9 cellular contexts compared by ENCODE assay signal in the genomic region with DNA sequence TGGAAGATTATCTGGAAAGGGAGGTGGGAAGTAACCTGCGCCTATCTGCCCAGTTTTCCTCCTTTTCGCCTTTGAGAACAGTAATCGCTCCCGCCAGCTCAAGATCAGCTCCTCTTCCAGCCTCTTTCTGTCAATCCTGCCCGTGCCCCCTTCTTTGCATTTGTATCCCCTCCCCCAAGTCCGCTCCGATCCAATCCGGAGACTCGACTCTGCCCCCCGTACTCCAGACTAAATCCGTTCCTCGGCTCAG. TPM values are rescaled to one million over a fixed set of nuclear protein-coding genes. Genes with fewer than 3 reads are reported as not detected.
A peak's percentile ranks its signal among the peaks of the same experiment; 100 is the strongest.
DNase-seq lines count a peak whose midpoint lies in the region; ATAC-seq, FAIRE-seq and TF ChIP-seq lines count a peak whose summit lies in the region.
"Had no signal": no experiment of that assay in that cellular context is flagged by ENCODE, and none has a peak within 500 bp of the region (broad histone marks: within the 10 kb centered on the region; RNA-seq: fewer than 3 reads in every experiment).

No MANE protein-coding gene starts in this region.

- intact Hi-C loops in kidney (cut with DNase I) = no loop called here

- peak overlapping the region; percentile 98 to 99 for H3K4me3 ChIP-seq in kidney (ENCODE audit: low read length in 2 of 2)

- POLR2A ChIA-PET in activated CD4-positive, alpha-beta T cell treated with anti-CD3 and anti-CD28 coated beads, Interleukin-2, amount 10 ng/mL, durations not matched to agents 7 days and 5 days (lab: Charles Lee) = interaction anchor here (0.5 to 2.6 kb wide), 6 partner anchors 9 to 69 kb away, joined by 3 to 10 read pairs (median 4); a partner anchor contains a TSS

- H3K9ac ChIP-seq in kidney (ENCODE audit: low read length in 2 of 2) = peak overlapping the region; percentile 68 to 100

- H3K27ac Mint-ChIP-seq in activated CD4-positive, alpha-beta T cell treated with anti-CD3 and anti-CD28 coated beads, Interleukin-2, amount 10 ng/mL, durations not matched to agents 7 days and 5 days = peak overlapping the region; percentile 99
- peak overlapping the region; percentile 94 for H3K27ac Mint-ChIP-seq in activated naive CD8-positive, alpha-beta T cell treated with anti-CD3 and anti-CD28 coated beads for 36 hours

- no peak for FAIRE-seq in kidney (lab: Jason Lieb, UNC)

- peaks cover 39% of the 10 kb centered on the region for H3K4me1 Mint-ChIP-seq in activated CD4-positive, alpha-beta T cell treated with anti-CD3 and anti-CD28 coated beads, Interleukin-2, amount 10 ng/mL, durations not matched to agents 7 days and 5 days
- peaks cover 52% of the 10 kb centered on the region for H3K4me1 Mint-ChIP-seq in activated naive CD8-positive, alpha-beta T cell treated with anti-CD3 and anti-CD28 coated beads for 36 hours

- ATAC-seq in HG02763 (IDR thresholded peaks at IDR 0.05; ENCODE audit: unreplicated experiment) = no peak

- H3K4me1 ChIP-seq in kidney (ENCODE audit: control insufficient read depth in 1 of 2, insufficient read depth in 1 of 2, low read depth in 1 of 2, low read length in 2 of 2) = peaks cover 10% of the 10 kb centered on the region in 2 donors

- H3K27me3 Mint-ChIP-seq in activated CD4-positive, alpha-beta T cell treated with anti-CD3 and anti-CD28 coated beads, Interleukin-2, amount 10 ng/mL, durations not matched to agents 7 days and 5 days = no peaks in the 10 kb centered on the region
- no peaks in the 10 kb centered on the region for H3K27me3 Mint-ChIP-seq in activated naive CD8-positive, alpha-beta T cell treated with anti-CD3 and anti-CD28 coated beads for 36 hours

- H3K27ac ChIP-seq in kidney (ENCODE audit: low read depth in 2 of 2, low read length in 2 of 2) (peak overlapping the region; percentile 97 to 99), temporal lobe (ENCODE audit: low read depth, low read length) (peak overlapping the region; percentile 98)

- DNase-seq in activated CD4-positive, alpha-beta T cell treated with anti-CD3 and anti-CD28 coated beads, Interleukin-2, amount 10 ng/mL, durations not matched to agents 7 days and 5 days = no peak
- DNase-seq in activated CD4-positive, alpha-beta T cell treated with anti-CD3 and anti-CD28 coated beads, Interleukin-2, amount 50 U/mL, for 4 hours = no peak
- DNase-seq in activated naive CD8-positive, alpha-beta T cell treated with anti-CD3 and anti-CD28 coated beads for 36 hours = no peak
- DNase-seq in kidney = no peak
- DNase-seq in AML-193 (lab: John Stamatoyannopoulos, UW) = no peak
- DNase-seq in 8988T = no peak

- no peaks in the 10 kb centered on the region for H3K9me3 Mint-ChIP-seq in activated CD4-positive, alpha-beta T cell treated with anti-CD3 and anti-CD28 coated beads, Interleukin-2, amount 10 ng/mL, durations not matched to agents 7 days and 5 days
- H3K9me3 Mint-ChIP-seq in activated naive CD8-positive, alpha-beta T cell treated with anti-CD3 and anti-CD28 coated beads for 36 hours = no peaks in the 10 kb centered on the region

- H3K9me3 ChIP-seq in kidney (ENCODE audit: control insufficient read depth in 1 of 2, low read length in 2 of 2) = no peaks in the 10 kb centered on the region

- CTCF ChIA-PET in activated CD4-positive, alpha-beta T cell treated with anti-CD3 and anti-CD28 coated beads, Interleukin-2, amount 10 ng/mL, durations not matched to agents 7 days and 5 days (lab: Charles Lee) = interaction anchor here (1.0 to 3.3 kb wide), 10 partner anchors 10 to 143 kb away, joined by 4 to 25 read pairs (median 6); a partner anchor contains a TSS

- no peak for TF ChIP-seq CTCF in kidney (IDR thresholded peaks at IDR 0.05; ENCODE audit: borderline replicate concordance, extremely low read depth, insufficient read depth)

- H3K36me3 Mint-ChIP-seq in activated CD4-positive, alpha-beta T cell treated with anti-CD3 and anti-CD28 coated beads, Interleukin-2, amount 10 ng/mL, durations not matched to agents 7 days and 5 days (ENCODE audit: low read depth) = peaks cover 27% of the 10 kb centered on the region
- H3K36me3 Mint-ChIP-seq in activated naive CD8-positive, alpha-beta T cell treated with anti-CD3 and anti-CD28 coated beads for 36 hours = peaks cover 14% of the 10 kb centered on the region

- H3K4me3 Mint-ChIP-seq in activated CD4-positive, alpha-beta T cell treated with anti-CD3 and anti-CD28 coated beads, Interleukin-2, amount 10 ng/mL, durations not matched to agents 7 days and 5 days = peak overlapping the region; percentile 89
- H3K4me3 Mint-ChIP-seq in activated naive CD8-positive, alpha-beta T cell treated with anti-CD3 and anti-CD28 coated beads for 36 hours = peak overlapping the region; percentile 92

- H3K36me3 ChIP-seq in kidney (ENCODE audit: control insufficient read depth in 1 of 2, insufficient read depth in 2 of 2, low read length in 2 of 2) = no peaks in the 10 kb centered on the region

RNA-seq across cellular contexts. Expression of a gene that starts 0.3 kb away (rescaled TPM):
- total RNA-seq in activated CD4-positive, alpha-beta T cell treated with anti-CD3 and anti-CD28 coated beads, Interleukin-2, amount 10 ng/mL, durations not matched to agents 7 days and 5 days = 10 to 100 TPM; 52.8 to 54.7 TPM
- 10 to 100 TPM; 26.0 to 27.2 TPM for total RNA-seq in activated naive CD8-positive, alpha-beta T cell treated with anti-CD3 and anti-CD28 coated beads for 36 hours
- total RNA-seq in kidney = 42.1 TPM
- polyA plus RNA-seq in kidney (ENCODE audit: insufficient read depth, low read depth, low replicate concordance) = 61.7 TPM
- total RNA-seq in temporal lobe = 9.8 TPM

RNA-seq across cellular contexts. Expression of a gene that starts 2.4 kb away (rescaled TPM):
- under 1 TPM in 1 of 2 experiments, not detected in 1; 0.89 TPM for total RNA-seq in activated CD4-positive, alpha-beta T cell treated with anti-CD3 and anti-CD28 coated beads, Interleukin-2, amount 10 ng/mL, durations not matched to agents 7 days and 5 days
- total RNA-seq in activated naive CD8-positive, alpha-beta T cell treated with anti-CD3 and anti-CD28 coated beads for 36 hours = not detected
- total RNA-seq in kidney = 6.5 TPM
- not detected for polyA plus RNA-seq in kidney (ENCODE audit: insufficient read depth, low read depth, low replicate concordance)
- total RNA-seq in temporal lobe = 0.74 TPM
- total RNA-seq: Daoy had no signal

RNA-seq across cellular contexts. Expression of a gene that starts 21.3 kb away (rescaled TPM):
- total RNA-seq in activated CD4-positive, alpha-beta T cell treated with anti-CD3 and anti-CD28 coated beads, Interleukin-2, amount 10 ng/mL, durations not matched to agents 7 days and 5 days = 100 to 1,000 TPM; 124 to 126 TPM
- 100 to 1,000 TPM in 1 of 2 experiments, 10 to 100 TPM in 1; 97.2 to 100 TPM for total RNA-seq in activated naive CD8-positive, alpha-beta T cell treated with anti-CD3 and anti-CD28 coated beads for 36 hours
- total RNA-seq in kidney (96.0 TPM), temporal lobe (34.9 TPM)
- 96.3 TPM for polyA plus RNA-seq in kidney (ENCODE audit: insufficient read depth, low read depth, low replicate concordance)

RNA-seq across cellular contexts. Expression of a gene that starts 26.7 kb away (rescaled TPM):
- total RNA-seq in activated CD4-positive, alpha-beta T cell treated with anti-CD3 and anti-CD28 coated beads, Interleukin-2, amount 10 ng/mL, durations not matched to agents 7 days and 5 days = 100 to 1,000 TPM; 149 to 182 TPM
- total RNA-seq in activated naive CD8-positive, alpha-beta T cell treated with anti-CD3 and anti-CD28 coated beads for 36 hours = 100 to 1,000 TPM; 237 to 252 TPM
- 48.7 TPM for total RNA-seq in kidney
- 52.6 TPM for polyA plus RNA-seq in kidney (ENCODE audit: insufficient read depth, low read depth, low replicate concordance)
- total RNA-seq in temporal lobe = 11.3 TPM

RNA-seq across cellular contexts. Expression of a gene that starts 27.4 kb away (rescaled TPM):
- total RNA-seq in activated CD4-positive, alpha-beta T cell treated with anti-CD3 and anti-CD28 coated beads, Interleukin-2, amount 10 ng/mL, durations not matched to agents 7 days and 5 days = 10 to 100 TPM; 17.5 to 19.8 TPM
- total RNA-seq in activated naive CD8-positive, alpha-beta T cell treated with anti-CD3 and anti-CD28 coated beads for 36 hours = 10 to 100 TPM; 13.8 to 15.6 TPM
- 8.7 TPM for total RNA-seq in kidney
- polyA plus RNA-seq in kidney (ENCODE audit: insufficient read depth, low read depth, low replicate concordance) = 8.9 TPM
- 0.74 TPM for total RNA-seq in temporal lobe
